In genomic region chr9:4242239-4242638, GRCh38 we compare ENCODE assay signal across 26 cellular contexts. TPM values are rescaled to one million over a fixed set of nuclear protein-coding genes. Genes with fewer than 3 reads are reported as not detected.
DNase-seq lines count a peak whose midpoint lies in the region; ATAC-seq, FAIRE-seq and TF ChIP-seq lines count a peak whose summit lies in the region.
"Had no signal": no experiment of that assay in that cellular context is flagged by ENCODE, and none has a peak within 500 bp of the region (broad histone marks: within the 10 kb centered on the region; RNA-seq: fewer than 3 reads in every experiment).

No MANE protein-coding gene starts in this region.

- H3K23ac ChIP-seq in trophoblast cell (ENCODE audit: low read length), result no peak overlapping the region

- H3K4me2 ChIP-seq in GM23338, result no peak overlapping the region
- no peak overlapping the region for H3K4me2 ChIP-seq in trophoblast cell (ENCODE audit: low read length)
- H3K4me2 ChIP-seq: PC-9 had no signal

- TF ChIP-seq CTCF in GM23338 (conservative IDR thresholded peaks at IDR 0.05; ENCODE audit: low read depth in 2 of 2) (no peak), WTC11 (IDR thresholded peaks at IDR 0.05) (no peak), choroid plexus epithelial cell (conservative IDR thresholded peaks at IDR 0.05; ENCODE audit: low read depth, low read length) (no peak)

- H3K4me1 Mint-ChIP-seq in GM23338 (peaks cover 8% of the 10 kb centered on the region; the same call in 2 of the 3 replicates), WTC11 (peaks cover 18% of the 10 kb centered on the region)

- no peaks in the 10 kb centered on the region for H4K20me1 ChIP-seq in GM23338 (replicated peaks; ENCODE audit: insufficient read depth)

- POLR2A ChIA-PET in WTC11 (lab: Charles Lee), result no interaction called here

- no peak overlapping the region for H3K9ac ChIP-seq in trophoblast cell (ENCODE audit: low read length)

- no peaks in the 10 kb centered on the region; the same call in 2 of the 3 replicates for H3K9me3 Mint-ChIP-seq in GM23338
- H3K9me3 Mint-ChIP-seq in WTC11, result peaks cover 6% of the 10 kb centered on the region; the same call in 1 of the 2 replicates

- peak overlapping the region; percentile 16 for H2BK5ac ChIP-seq in trophoblast cell (ENCODE audit: low read depth, low read length, poor library complexity)

- no peak overlapping the region for H3K27ac ChIP-seq in GM23338 (ENCODE audit: low read depth)
- H3K27ac ChIP-seq in trophoblast cell (ENCODE audit: low read depth, low read length), result no peak overlapping the region
- H3K27ac ChIP-seq: PC-9, SJSA1 had no signal

- no peak overlapping the region for H2AK5ac ChIP-seq in trophoblast cell (ENCODE audit: low read length)

- no peak overlapping the region for H2BK12ac ChIP-seq in trophoblast cell (ENCODE audit: low read length)

- CTCF ChIA-PET in WTC11 (lab: Charles Lee), result no interaction called here

- no peaks in the 10 kb centered on the region for H3K9me3 ChIP-seq in trophoblast cell (ENCODE audit: insufficient read depth, low read depth, low read length)
- H3K9me3 ChIP-seq: SJSA1 had no signal

- no peaks in the 10 kb centered on the region for H3F3A ChIP-seq in GM23338 (replicated peaks; ENCODE audit: low read depth)

- H3K18ac ChIP-seq in trophoblast cell (ENCODE audit: low read length), result no peak overlapping the region

- ATAC-seq in GM23338 (peak; percentile 61), WTC11 (peak; percentile 56)
- ATAC-seq: HepG2, K562, Right ventricle myocardium inferior had no signal

- H3K4me3 Mint-ChIP-seq in GM23338 (no peak overlapping the region), WTC11 (no peak overlapping the region)

- H3K4me1 ChIP-seq in GM23338 (ENCODE audit: insufficient read depth), result peaks cover 5% of the 10 kb centered on the region; the same call in 1 of the 2 replicates
- peaks cover 2 to 8% of the 10 kb centered on the region in 2 experiments for H3K4me1 ChIP-seq in trophoblast cell (ENCODE audit: control insufficient read depth in 1 of 2, insufficient read depth in 2 of 2, low read length in 2 of 2)

- no peak overlapping the region for H3K4me3 ChIP-seq in GM23338
- H3K4me3 ChIP-seq in choroid plexus epithelial cell (ENCODE audit: low read depth, low read length), result no peak overlapping the region
- no peak overlapping the region for H3K4me3 ChIP-seq in trophoblast cell (ENCODE audit: low read depth, low read length)
- H3K4me3 ChIP-seq: K562, PC-9, SJSA1 had no signal

- DNase-seq in GM23338 (ENCODE audit: low spot score) (no peak), WTC11 (ENCODE audit: low spot score) (peak; percentile 15), choroid plexus epithelial cell (ENCODE audit: low read depth) (peak; percentile 31), trophoblast cell (no peak), NCI-H526 (lab: John Stamatoyannopoulos, UW) (no peak), frontal cortex (ENCODE audit: low spot score in 2 of 2) (no peak)
- DNase-seq in activated T-cell treated with anti-CD3 and anti-CD28 coated beads, Interleukin-2, amount 50 U/mL, for 1 hour, result no peak
- DNase-seq: C1 segment of cervical spinal cord; CD4-positive, alpha-beta memory T cell; DMS153; DND-41; Kasumi-1; MV-4-11; NCI-H1105 treated with DMSO at 0.1 percent for 48 hours; NCI-H146; NCI-H1930; NCI-H446; NCI-H524 treated with DMSO at 0.1 percent for 48 hours; NK-92 treated with Interleukin-12 subunit alpha and Interleukin-12 subunit beta, amount 100 ng/mL, for 24 hours; PC-9 had no signal

- no peak for FAIRE-seq in frontal cortex (lab: Jason Lieb, UNC)
- FAIRE-seq: GM18507, H54, HepG2, K562 had no signal

- peak overlapping the region; percentile 2 for H4K91ac ChIP-seq in trophoblast cell (ENCODE audit: low read depth, low read length)

- H2BK120ac ChIP-seq in trophoblast cell (ENCODE audit: insufficient read depth, low read length, poor library complexity), result no peak overlapping the region

- H2AFZ ChIP-seq in GM23338, result no peak overlapping the region; the same call in 1 of the 2 replicates
- H2AFZ ChIP-seq in trophoblast cell (ENCODE audit: insufficient read depth, low read length, poor library complexity), result no peak overlapping the region

- no peaks in the 10 kb centered on the region for H3K36me3 ChIP-seq in GM23338 (ENCODE audit: insufficient read depth)
- H3K36me3 ChIP-seq in trophoblast cell (ENCODE audit: control insufficient read depth in 1 of 2, insufficient read depth in 2 of 2, low read length in 2 of 2), result no peaks in the 10 kb centered on the region
- H3K36me3 ChIP-seq: SJSA1 had no signal

- H3K14ac ChIP-seq in trophoblast cell (ENCODE audit: low read length), result no peak overlapping the region

- H3K36me3 Mint-ChIP-seq in GM23338 (ENCODE audit: low read depth) (no peaks in the 10 kb centered on the region), WTC11 (no peaks in the 10 kb centered on the region)
- H3K36me3 Mint-ChIP-seq: CD4-positive, alpha-beta memory T cell had no signal

- no peaks in the 10 kb centered on the region for H3K9me2 ChIP-seq in GM23338 (ENCODE audit: insufficient read depth)

- H4K12ac ChIP-seq in trophoblast cell (ENCODE audit: low read depth, low read length), result no peak overlapping the region

- no peak overlapping the region for H3K4ac ChIP-seq in trophoblast cell (ENCODE audit: low read depth, low read length)

- no peak overlapping the region for H4K8ac ChIP-seq in trophoblast cell (ENCODE audit: low read depth, low read length)

- H3K79me2 ChIP-seq in GM23338 (replicated peaks; ENCODE audit: insufficient read depth) (no peaks in the 10 kb centered on the region), trophoblast cell (ENCODE audit: control insufficient read depth, insufficient read depth, low read length, poor library complexity) (no peaks in the 10 kb centered on the region)

- no peak overlapping the region; the same call in 1 of the 2 replicates for H3K27ac Mint-ChIP-seq in GM23338
- H3K27ac Mint-ChIP-seq in WTC11, result no peak overlapping the region
- H3K27ac Mint-ChIP-seq: CD4-positive, alpha-beta memory T cell had no signal

- H3K27me3 Mint-ChIP-seq in GM23338 (ENCODE audit: insufficient read depth, low read depth, poor library complexity) (peaks cover 2% of the 10 kb centered on the region), WTC11 (ENCODE audit: low read depth) (no peaks in the 10 kb centered on the region)
- H3K27me3 Mint-ChIP-seq: CD4-positive, alpha-beta memory T cell had no signal

- H3K27me3 ChIP-seq in GM23338 (ENCODE audit: insufficient read depth) (no peaks in the 10 kb centered on the region), trophoblast cell (ENCODE audit: insufficient read depth, low read length) (no peaks in the 10 kb centered on the region)
- H3K27me3 ChIP-seq: SJSA1 had no signal

- no CpG with 5 or more reads among the region's 5 CpGs for WGBS in trophoblast cell (ENCODE audit: extremely low coverage, insufficient coverage, insufficient read length)

- H3K79me1 ChIP-seq in trophoblast cell (ENCODE audit: low read length), result no peaks in the 10 kb centered on the region

TF ChIP-seq in GM23338, 12 proteins besides CTCF, POLR2A, EP300 and RAD21 (continues in another document):
- no peak for TF ChIP-seq EZH2 (IDR thresholded peaks at IDR 0.05; ENCODE audit: low read depth, unreplicated experiment)
- TF ChIP-seq JUNB (IDR thresholded peaks at IDR 0.05; ENCODE audit: unreplicated experiment), result no peak
- no peak for TF ChIP-seq ZNF331 (CRISPR knock-in tag; IDR thresholded peaks at IDR 0.05; ENCODE audit: low read depth)
- no peak for TF ChIP-seq ETS1 (IDR thresholded peaks at IDR 0.05)

TF ChIP-seq in WTC11, 78 proteins besides CTCF, POLR2A, EP300 and RAD21 (continues in another document):
- TF ChIP-seq CREM (CRISPR knock-in tag; IDR thresholded peaks at IDR 0.05) (no peak), ZNF423 (CRISPR knock-in tag; IDR thresholded peaks at IDR 0.05) (no peak), HMGXB4 (CRISPR knock-in tag; IDR thresholded peaks at IDR 0.05) (no peak), FOXK1 (CRISPR knock-in tag; IDR thresholded peaks at IDR 0.05) (no peak), TEAD1 (CRISPR knock-in tag; IDR thresholded peaks at IDR 0.05) (no peak)

RNA-seq across cellular contexts. Expression of gene GLIS3, which starts 57.6 kb away (rescaled TPM):
- 0.16 and 0.52 TPM in 2 replicates for total RNA-seq in GM23338 (2014; rRNA removed; shearing (Covaris generic))
- 0.14 and 0.39 TPM in 2 replicates for polyA plus RNA-seq in GM23338 (2016; fragmentation: Nextera tagmentation; extraction: Ambion mirVana)
- 0.57 to 1.2 TPM (median 0.99 TPM) in 3 replicates for total RNA-seq in WTC11 (2021)
- polyA plus RNA-seq in trophoblast cell (2013), result 6.1 and 6.3 TPM in 2 replicates
- total RNA-seq in frontal cortex, result 145 TPM

Comparison
In these comparisons a context has a peak if more than half of its experiments do, and no peak if none do; other contexts are left out.
1. DNase-seq: peak in WTC11 (single experiment) and choroid plexus epithelial cell (single experiment); none in GM23338 (single experiment), trophoblast cell (0 of 2), NCI-H526 (0 of 2), frontal cortex (0 of 2) and activated T-cell treated with anti-CD3 and anti-CD28 coated beads, Interleukin-2, amount 50 U/mL, for 1 hour (single experiment).
2. RNA of gene GLIS3, which starts 57.6 kb away (total RNA-seq): 145 TPM in frontal cortex (single experiment); 0.57 to 1.2 TPM in WTC11 and 0.16 to 0.52 TPM in GM23338; every median in the first group is over 10 times any median in the second.